ENCODE assay signal across 9 cellular contexts in genomic region chr10:46028584-46029570, GRCh38. TPM values are rescaled to one million over a fixed set of nuclear protein-coding genes. Genes with fewer than 3 reads are reported as not detected.
DNase-seq lines count a peak whose midpoint lies in the region; ATAC-seq and TF ChIP-seq lines count a peak whose summit lies in the region.
"Had no signal": no experiment of that assay in that cellular context is flagged by ENCODE, and none has a peak within 500 bp of the region (broad histone marks: within the 10 kb centered on the region; RNA-seq: fewer than 3 reads in every experiment).

No MANE protein-coding gene starts in this region.

- TF ChIP-seq EP300 in sigmoid colon (IDR thresholded peaks at IDR 0.05) = no peak

- no peaks in the 10 kb centered on the region for H3K27me3 ChIP-seq in right atrium auricular region
- no peaks in the 10 kb centered on the region for H3K27me3 ChIP-seq in sigmoid colon

- no peak for TF ChIP-seq POLR2A in sigmoid colon (IDR thresholded peaks at IDR 0.05)

- no peaks in the 10 kb centered on the region for H3K9me3 ChIP-seq in right atrium auricular region
- no peaks in the 10 kb centered on the region for H3K9me3 ChIP-seq in sigmoid colon

- H3K9me3 Mint-ChIP-seq in activated naive CD4-positive, alpha-beta T cell treated with anti-CD3 and anti-CD28 coated beads, Interleukin-2, amount 50 U/mL, for 72 hours = no peaks in the 10 kb centered on the region

- H3K4me3 ChIP-seq in GM12865 (ENCODE audit: low read depth, low read length) (peak overlapping the region; percentile 77), right atrium auricular region (peak overlapping the region; percentile 60 to 86), sigmoid colon (peak overlapping the region in 3 of 4 donors; percentile 74 to 87 (median 75))

- H3K36me3 ChIP-seq in right atrium auricular region (no peaks in the 10 kb centered on the region), sigmoid colon (no peaks in the 10 kb centered on the region)

- H3K27ac Mint-ChIP-seq in activated naive CD4-positive, alpha-beta T cell treated with anti-CD3 and anti-CD28 coated beads, Interleukin-2, amount 50 U/mL, for 72 hours = peak overlapping the region; percentile 99

- 4 to 23% methylated on average over 7 of the region's 7 CpGs for WGBS in sigmoid colon, 2 donors

- H3K27ac ChIP-seq in right atrium auricular region (peak overlapping the region; percentile 88 to 91), sigmoid colon (peak overlapping the region; percentile 83 to 93 (median 91))

- H3K4me1 ChIP-seq in right atrium auricular region = peaks cover 0 to 58% of the 10 kb centered on the region in 2 donors
- peaks cover 0 to 60% (median 58%) of the 10 kb centered on the region in 4 donors for H3K4me1 ChIP-seq in sigmoid colon

- peak; percentile 40 for ATAC-seq in HG03066 (IDR thresholded peaks at IDR 0.05; ENCODE audit: low read depth, unreplicated experiment)
- ATAC-seq in activated naive CD4-positive, alpha-beta T cell treated with anti-CD3 and anti-CD28 coated beads, Interleukin-2, amount 50 U/mL, for 72 hours = peak in 1 of 2 donors; percentile 35

- TF ChIP-seq CTCF in AG09319 (IDR thresholded peaks at IDR 0.05; ENCODE audit: low read depth, low read length) (peak; percentile 71), GM12865 (IDR thresholded peaks at IDR 0.05; ENCODE audit: insufficient read depth, low read depth, low read length, missing control alignments) (peak; percentile 77), right atrium auricular region (IDR thresholded peaks at IDR 0.05) (peak in 1 of 2 donors; percentile 67), sigmoid colon (IDR thresholded peaks at IDR 0.05) (peak in 3 of 4 experiments; percentile 33 to 46 (median 39))

- peaks cover 6 to 10% of the 10 kb centered on the region in 2 donors for H3K36me3 Mint-ChIP-seq in activated naive CD4-positive, alpha-beta T cell treated with anti-CD3 and anti-CD28 coated beads, Interleukin-2, amount 50 U/mL, for 72 hours

- intact Hi-C loops in sigmoid colon (cut with DNase I) = loop anchor here (10.0 kb wide), 1 partner anchor 54 kb away; the partner anchor contains the start of gene TIMM23

- DNase-seq in AG09319 (ENCODE audit: extremely low read depth, low read depth) = no peak
- DNase-seq in GM12865 (ENCODE audit: low read depth) = peak; percentile 76
- DNase-seq in NCI-H510A treated with DMSO at 0.1 percent for 48 hours (lab: John Stamatoyannopoulos, UW) = peak; percentile 55
- DNase-seq in activated naive CD4-positive, alpha-beta T cell treated with anti-CD3 and anti-CD28 coated beads, Interleukin-2, amount 50 U/mL, for 72 hours (ENCODE audit: low spot score in 2 of 2) = no peak
- no peak for DNase-seq in right atrium auricular region (ENCODE audit: low spot score)
- no peak for DNase-seq in sigmoid colon
- DNase-seq in cerebellar nuclear complex (lab: John Stamatoyannopoulos, UW) = no peak

RNA-seq across cellular contexts. Expression of gene NCOA4, which starts 1.5 kb away (rescaled TPM):
- 100 to 1,000 TPM in 1 of 2 donors, 10 to 100 TPM in 1; 90.0 to 128 TPM for total RNA-seq in activated naive CD4-positive, alpha-beta T cell treated with anti-CD3 and anti-CD28 coated beads, Interleukin-2, amount 50 U/mL, for 72 hours
- total RNA-seq in right atrium auricular region (100 to 1,000 TPM; 155 to 259 TPM), sigmoid colon (100 to 1,000 TPM; 148 to 192 (median 150) TPM)
- polyA plus RNA-seq in sigmoid colon = 100 to 1,000 TPM in 1 of 3 donors, 10 to 100 TPM in 2; 82.6 to 159 (median 97.3) TPM

RNA-seq across cellular contexts. Expression of gene MSMB, which starts 17.2 kb away (rescaled TPM):
- not detected for total RNA-seq in activated naive CD4-positive, alpha-beta T cell treated with anti-CD3 and anti-CD28 coated beads, Interleukin-2, amount 50 U/mL, for 72 hours
- not detected for total RNA-seq in right atrium auricular region
- total RNA-seq in sigmoid colon = not detected
- polyA plus RNA-seq in sigmoid colon = not detected
- total RNA-seq: temporal lobe had no signal

RNA-seq across cellular contexts. Expression of gene TIMM23, which starts 56.6 kb away (rescaled TPM):
- total RNA-seq in activated naive CD4-positive, alpha-beta T cell treated with anti-CD3 and anti-CD28 coated beads, Interleukin-2, amount 50 U/mL, for 72 hours = 10 to 100 TPM; 49.6 to 70.6 TPM
- total RNA-seq in right atrium auricular region = 10 to 100 TPM; 67.6 to 88.8 TPM
- total RNA-seq in sigmoid colon = 10 to 100 TPM; 59.3 to 68.8 (median 64.5) TPM
- 10 to 100 TPM; 45.0 to 69.1 (median 66.8) TPM for polyA plus RNA-seq in sigmoid colon

Comparison
In these comparisons a context has a peak if more than half of its experiments do, and no peak if none do; other contexts are left out.
1. DNase-seq: peak in GM12865 (single experiment) and NCI-H510A treated with DMSO at 0.1 percent for 48 hours (single experiment); none in AG09319 (single experiment), activated naive CD4-positive, alpha-beta T cell treated with anti-CD3 and anti-CD28 coated beads, Interleukin-2, amount 50 U/mL, for 72 hours (0 of 2), right atrium auricular region (single experiment), sigmoid colon (single experiment) and cerebellar nuclear complex (0 of 2).
2. Peak in every context shown above with its lines, with median percentiles within 50 percentile points of each other: H3K4me3 ChIP-seq.